Comparison of ENCODE assay signal across 1 cellular context in genomic region chr2:16185671-16186391, GRCh38.
TF ChIP-seq lines count a peak whose summit lies in the region.

No MANE protein-coding gene starts in this region.

TF ChIP-seq in H1, 55 proteins besides CTCF, POLR2A, EP300 and RAD21:
- TF ChIP-seq MAX (IDR thresholded peaks at IDR 0.05) (no peak), RFX5 (IDR thresholded peaks at IDR 0.05; ENCODE audit: borderline replicate concordance, low read depth, low read length) (no peak), RXRA (IDR thresholded peaks at IDR 0.05; ENCODE audit: insufficient read depth, low read depth, low read length) (no peak), SP2 (IDR thresholded peaks at IDR 0.05; ENCODE audit: low read length) (no peak), USF2 (IDR thresholded peaks at IDR 0.05; ENCODE audit: low read length) (no peak), E2F6 (IDR thresholded peaks at IDR 0.05) (no peak), JUND (IDR thresholded peaks at IDR 0.05; ENCODE audit: low read length) (no peak), NRF1 (IDR thresholded peaks at IDR 0.05; ENCODE audit: low read depth, low read length) (no peak), CREB1 (IDR thresholded peaks at IDR 0.05) (no peak), SIN3A (conservative IDR thresholded peaks at IDR 0.05 in 1 of 2, IDR thresholded peaks at IDR 0.05 in 1 of 2; ENCODE audit: low read depth in 1 of 2, low read length in 2 of 2) (no peak), EZH2 (IDR thresholded peaks at IDR 0.05; ENCODE audit: low read depth, low read length, severe bottlenecking) (no peak), SP1 (IDR thresholded peaks at IDR 0.05; ENCODE audit: low read depth, low read length) (no peak), SUZ12 (IDR thresholded peaks at IDR 0.05; ENCODE audit: low read length) (no peak), ASH2L (IDR thresholded peaks at IDR 0.05; ENCODE audit: low read length) (no peak), RNF2 (IDR thresholded peaks at IDR 0.05; ENCODE audit: borderline replicate concordance, low read depth, low read length, missing control alignments, poor library complexity, severe bottlenecking) (no peak), CBX8 (IDR thresholded peaks at IDR 0.05; ENCODE audit: borderline replicate concordance, low read depth, low read length) (no peak), CHD7 (IDR thresholded peaks at IDR 0.05; ENCODE audit: insufficient replicate concordance, low read length) (no peak), SP4 (IDR thresholded peaks at IDR 0.05; ENCODE audit: low read length) (no peak)
